In the genomic region with DNA sequence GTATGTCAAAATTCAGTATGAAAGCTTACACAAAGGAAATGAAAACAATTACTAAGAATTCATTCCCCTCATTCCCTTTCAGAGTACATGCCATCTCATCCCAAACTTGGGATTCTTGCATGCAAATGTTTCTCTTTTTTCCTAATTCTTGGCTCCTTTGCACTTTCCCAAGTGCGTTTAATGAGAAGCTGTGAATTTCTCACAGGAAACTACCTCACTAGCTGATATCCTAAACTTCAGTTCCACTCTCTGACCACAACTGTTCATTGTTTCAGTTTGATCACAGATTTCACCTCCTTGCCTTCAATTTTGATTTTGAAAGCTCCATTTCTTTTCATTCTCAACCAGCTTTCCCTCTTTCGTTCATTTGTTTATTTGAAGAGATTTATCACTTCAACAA, we compare ENCODE assay signal across 12 cellular contexts. TPM values are rescaled to one million over a fixed set of nuclear protein-coding genes. Genes with fewer than 3 reads are reported as not detected.
DNase-seq lines count a peak whose midpoint lies in the region; ATAC-seq and TF ChIP-seq lines count a peak whose summit lies in the region.
"Had no signal": no experiment of that assay in that cellular context is flagged by ENCODE, and none has a peak within 500 bp of the region (broad histone marks: within the 10 kb centered on the region; RNA-seq: fewer than 3 reads in every experiment).

No MANE protein-coding gene starts in this region.

- H3K4me1 Mint-ChIP-seq in MCF 10A (ENCODE audit: insufficient read depth, unreplicated experiment): peaks cover 4% of the 10 kb centered on the region

- DNase-seq in GM19238 (ENCODE audit: insufficient read length, low spot score): no peak
- no peak for DNase-seq in cerebellar cortex (ENCODE audit: low spot score)
- no peak for DNase-seq in MCF 10A (ENCODE audit: unreplicated experiment)
- DNase-seq: activated T-cell treated with anti-CD3 and anti-CD28 coated beads for 4 hours, SK-N-SH, WERI-Rb-1 had no signal

- H3K27me3 Mint-ChIP-seq in MCF 10A (ENCODE audit: insufficient read depth, unreplicated experiment): peaks cover 23% of the 10 kb centered on the region

- intact Hi-C loops in MCF 10A (cut with micrococcal nuclease): no loop called here

- no TSS peak for BruUV-seq in MCF 10A (replicated peaks; lab: Mats Ljungman, UMichigan)

- CTCF ChIA-PET in MCF 10A (lab: Yijun Ruan, JAX): interaction anchor here (0.7 to 17.3 kb wide), 6 partner anchors 17 to 885 kb away, joined by 5 to 275 read pairs (median 34); no protein-coding TSS in a partner anchor

- no peak overlapping the region for H3K27ac Mint-ChIP-seq in MCF 10A (ENCODE audit: low read depth, unreplicated experiment)
- H3K27ac Mint-ChIP-seq: dendritic cell treated with granulocyte-macrophage colony-stimulating factor and Interleukin-4, amounts not matched to agents 40 ng/mL and 50 ng/mL, for 4 days had no signal

- H3K9me3 Mint-ChIP-seq in MCF 10A (ENCODE audit: unreplicated experiment): no peaks in the 10 kb centered on the region
- H3K9me3 Mint-ChIP-seq: dendritic cell treated with granulocyte-macrophage colony-stimulating factor and Interleukin-4, amounts not matched to agents 40 ng/mL and 50 ng/mL, for 4 days had no signal

- no peaks in the 10 kb centered on the region for H3K36me3 Mint-ChIP-seq in MCF 10A (ENCODE audit: insufficient read depth, unreplicated experiment)

- POLR2A ChIA-PET in MCF 10A (lab: Yijun Ruan, JAX): interaction anchor here (0.7 to 1.5 kb wide), 5 partner anchors 8 to 189 kb away, joined by 3 read pairs; no protein-coding TSS in a partner anchor

- ATAC-seq in GM18502 (IDR thresholded peaks at IDR 0.05; ENCODE audit: poor library complexity, unreplicated experiment): peak; percentile 39
- peak; percentile 69 for ATAC-seq in GM21367 (IDR thresholded peaks at IDR 0.05; ENCODE audit: unreplicated experiment)
- peak; percentile 51 for ATAC-seq in HG02943 (IDR thresholded peaks at IDR 0.05; ENCODE audit: low read depth, unreplicated experiment)
- peak; percentile 42 for ATAC-seq in HG03575 (IDR thresholded peaks at IDR 0.05; ENCODE audit: extremely low read depth, insufficient number of reproducible peaks, low FRiP score, unreplicated experiment)
- no peak for ATAC-seq in GM19324 (IDR thresholded peaks at IDR 0.05; ENCODE audit: low FRiP score, unreplicated experiment)

- H3K4me3 Mint-ChIP-seq in MCF 10A (ENCODE audit: unreplicated experiment): no peak overlapping the region
- H3K4me3 Mint-ChIP-seq: dendritic cell treated with granulocyte-macrophage colony-stimulating factor and Interleukin-4, amounts not matched to agents 40 ng/mL and 50 ng/mL, for 4 days had no signal

- TF ChIP-seq CTCF in MCF 10A (IDR thresholded peaks at IDR 0.05; ENCODE audit: unreplicated experiment): no peak

RNA-seq across cellular contexts. Expression of gene ARL14EP, which starts 5.9 kb away (rescaled TPM):
- 25.1 and 28.4 TPM in 2 replicates for total RNA-seq in MCF 10A (2022)
